ENCODE assay signal across 8 cellular contexts in genomic region chr17:76500745-76501017, GRCh38. TPM values are rescaled to one million over a fixed set of nuclear protein-coding genes. Genes with fewer than 3 reads are reported as not detected.
DNase-seq lines count a peak whose midpoint lies in the region; ATAC-seq and TF ChIP-seq lines count a peak whose summit lies in the region.

No MANE protein-coding gene starts in this region.

- H3K9ac ChIP-seq in mesendoderm (ENCODE audit: low read length) = peak overlapping the region; percentile 90

- TF ChIP-seq CTCF in BE2C (IDR thresholded peaks at IDR 0.05; ENCODE audit: low read depth, low read length) (no peak), brain (conservative IDR thresholded peaks at IDR 0.05) (no peak)

- H4K8ac ChIP-seq in mesendoderm (ENCODE audit: low read depth, low read length) = no peak overlapping the region

- H3K4me3 Mint-ChIP-seq in brain = peak overlapping the region; percentile 43 to 76 (median 73)

- peak overlapping the region; percentile 17 for H3K27ac ChIP-seq in mesendoderm (ENCODE audit: low read depth, low read length)

- H3K79me2 ChIP-seq in mesendoderm (ENCODE audit: control insufficient read depth, insufficient read depth, low read length) = peaks cover 2% of the 10 kb centered on the region

- H3K4me2 ChIP-seq in mesendoderm (ENCODE audit: low read length) = peak overlapping the region; percentile 94

- peaks cover 0 to 7% (median 0%) of the 10 kb centered on the region in 5 experiments for H3K9me3 Mint-ChIP-seq in brain

- H3K79me1 ChIP-seq in mesendoderm (ENCODE audit: low read length) = peaks cover 7% of the 10 kb centered on the region

- H3K9me3 ChIP-seq in BE2C = no peaks in the 10 kb centered on the region

- no peak overlapping the region for H2BK120ac ChIP-seq in mesendoderm (ENCODE audit: low read depth, low read length)

- H3K4ac ChIP-seq in mesendoderm (ENCODE audit: low read depth, low read length) = peak overlapping the region; percentile 44

- peaks cover 52% of the 10 kb centered on the region for H3K4me1 Mint-ChIP-seq in brain

- H3K27me3 ChIP-seq in BE2C = no peaks in the 10 kb centered on the region
- no peaks in the 10 kb centered on the region for H3K27me3 ChIP-seq in mesendoderm (ENCODE audit: insufficient read depth, low read length, poor library complexity)

- no peak overlapping the region for H2BK15ac ChIP-seq in mesendoderm (replicated peaks; ENCODE audit: low read depth)

- H2BK5ac ChIP-seq in mesendoderm (ENCODE audit: low read length) = no peak overlapping the region

- H3K4me3 ChIP-seq in BE2C (ENCODE audit: low read depth, low read length) (peak overlapping the region; percentile 64), mesendoderm (ENCODE audit: low read length) (peak overlapping the region; percentile 78)

- ATAC-seq in HG03103 (IDR thresholded peaks at IDR 0.05; ENCODE audit: low read depth, unreplicated experiment) (peak; percentile 6), HG03457 (IDR thresholded peaks at IDR 0.05; ENCODE audit: unreplicated experiment) (no peak)

- H3K18ac ChIP-seq in mesendoderm (ENCODE audit: low read length) = peak overlapping the region; percentile 16

- H3K27me3 Mint-ChIP-seq in brain = peaks cover 45% of the 10 kb centered on the region

- no peak overlapping the region for H2AK5ac ChIP-seq in mesendoderm (ENCODE audit: low read length)

- no peaks in the 10 kb centered on the region for H3K36me3 Mint-ChIP-seq in brain

- H3K23ac ChIP-seq in mesendoderm (ENCODE audit: low read length) = no peak overlapping the region

- peaks cover 16% of the 10 kb centered on the region for H3K4me1 ChIP-seq in BE2C
- peaks cover 19% of the 10 kb centered on the region for H3K4me1 ChIP-seq in mesendoderm (ENCODE audit: control insufficient read depth, low read depth, low read length)

- peak overlapping the region; percentile 93 for H3K56ac ChIP-seq in mesendoderm (ENCODE audit: low read length)

- no CpG with 5 or more reads among the region's 10 CpGs for WGBS in mesendoderm (ENCODE audit: extremely low coverage, insufficient coverage, low lambda C conversion rate)

- no peak for DNase-seq in BE2C
- DNase-seq in mesendoderm = peak; percentile 43
- DNase-seq in NCI-H524 (lab: John Stamatoyannopoulos, UW) = no peak
- DNase-seq in DMS153 (lab: John Stamatoyannopoulos, UW) = no peak
- DNase-seq in nucleus accumbens (lab: John Stamatoyannopoulos, UW) = no peak

- no peak overlapping the region for H4K5ac ChIP-seq in mesendoderm (ENCODE audit: low read length)

- H3K36me3 ChIP-seq in BE2C (no peaks in the 10 kb centered on the region), mesendoderm (ENCODE audit: control insufficient read depth, insufficient read depth, low read length) (no peaks in the 10 kb centered on the region)

- no peak overlapping the region for H3K27ac Mint-ChIP-seq in brain

RNA-seq across cellular contexts. Expression of gene RHBDF2, which starts 0.5 kb away (rescaled TPM):
- polyA plus RNA-seq in BE2C (2012; ENCODE audit: insufficient read depth, insufficient read length, low read depth) = 4.0 TPM
- 6.7 TPM for polyA plus RNA-seq in brain (ENCODE audit: insufficient read depth, low read depth, low replicate concordance)
- polyA plus RNA-seq in mesendoderm (2013, experiment 1 of 2) = 12.3 TPM
- 11.8 TPM for polyA plus RNA-seq in mesendoderm (2013, experiment 2 of 2)

RNA-seq across cellular contexts. Expression of gene AANAT, which starts 33.3 kb away (rescaled TPM):
- 0.49 TPM for polyA plus RNA-seq in BE2C (2012; ENCODE audit: insufficient read depth, insufficient read length, low read depth)
- polyA plus RNA-seq in brain (ENCODE audit: insufficient read depth, low read depth, low replicate concordance) = not detected
- 0.15 TPM for polyA plus RNA-seq in mesendoderm (2013, experiment 1 of 2)
- 0.14 TPM for polyA plus RNA-seq in mesendoderm (2013, experiment 2 of 2)

RNA-seq across cellular contexts. Expression of gene CYGB, which starts 36.8 kb away (rescaled TPM):
- polyA plus RNA-seq in BE2C (2012; ENCODE audit: insufficient read depth, insufficient read length, low read depth) = 160 TPM
- polyA plus RNA-seq in brain (ENCODE audit: insufficient read depth, low read depth, low replicate concordance) = 6.8 TPM
- polyA plus RNA-seq in mesendoderm (2013, experiment 1 of 2) = 0.88 TPM
- 0.88 TPM for polyA plus RNA-seq in mesendoderm (2013, experiment 2 of 2)

RNA-seq across cellular contexts. Expression of gene PRCD, which starts 39.2 kb away (rescaled TPM):
- 44.2 TPM for polyA plus RNA-seq in BE2C (2012; ENCODE audit: insufficient read depth, insufficient read length, low read depth)
- 9.9 TPM for polyA plus RNA-seq in brain (ENCODE audit: insufficient read depth, low read depth, low replicate concordance)
- polyA plus RNA-seq in mesendoderm (2013, experiment 1 of 2) = 0.59 TPM
- 0.55 TPM for polyA plus RNA-seq in mesendoderm (2013, experiment 2 of 2)

RNA-seq across cellular contexts. Expression of gene UBE2O, which starts 47.7 kb away (rescaled TPM):
- polyA plus RNA-seq in BE2C (2012; ENCODE audit: insufficient read depth, insufficient read length, low read depth) = 117 TPM
- 36.9 TPM for polyA plus RNA-seq in brain (ENCODE audit: insufficient read depth, low read depth, low replicate concordance)
- 21.4 TPM for polyA plus RNA-seq in mesendoderm (2013, experiment 1 of 2)
- polyA plus RNA-seq in mesendoderm (2013, experiment 2 of 2) = 21.3 TPM
